Comparison of ENCODE assay signal across 8 cellular contexts in the genomic region with DNA sequence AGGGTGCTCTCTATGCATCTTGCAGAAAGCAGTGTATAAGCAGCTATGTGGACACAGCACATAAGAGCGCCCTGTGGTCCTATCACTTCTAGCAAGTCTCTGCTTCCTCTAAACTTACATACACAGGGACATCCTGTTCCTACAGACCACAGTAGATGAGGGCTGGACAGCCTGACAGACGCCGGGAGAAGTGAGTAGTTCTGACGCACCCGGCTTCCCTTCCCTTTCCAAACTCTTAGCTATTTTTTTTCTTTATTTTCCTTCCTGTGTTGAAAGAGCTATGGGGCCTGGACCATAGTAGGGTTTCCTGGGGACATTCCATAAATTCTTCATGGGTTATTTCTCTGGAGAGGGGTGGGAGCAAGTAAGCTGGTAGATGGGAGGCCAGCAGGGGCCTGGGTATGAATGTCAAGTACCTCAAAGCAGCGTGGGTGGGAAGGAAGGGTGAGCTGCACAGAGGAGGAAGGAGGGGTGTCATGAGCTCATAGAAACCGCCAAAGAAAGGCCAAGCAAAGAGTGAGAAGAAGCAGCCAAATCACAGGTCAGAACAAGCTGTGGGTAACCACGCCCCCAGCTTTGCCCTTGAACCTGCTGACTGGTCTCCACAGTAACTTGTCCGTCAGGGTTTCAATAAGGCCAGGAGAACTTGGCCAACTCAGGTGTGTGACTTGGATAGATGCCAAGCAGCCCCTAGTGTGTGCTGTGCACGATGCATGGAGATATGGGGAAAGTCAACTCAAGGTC. TPM values are rescaled to one million over a fixed set of nuclear protein-coding genes. Genes with fewer than 3 reads are reported as not detected.
DNase-seq lines count a peak whose midpoint lies in the region; ATAC-seq and TF ChIP-seq lines count a peak whose summit lies in the region.

No MANE protein-coding gene starts in this region.

- peak overlapping the region in 3 of 5 experiments; percentile 48 to 73 (median 56) for H3K27ac Mint-ChIP-seq in brain

- H3K27ac ChIP-seq in A673 (ENCODE audit: low read depth, low read length, poor library complexity, severe bottlenecking) (no peak overlapping the region), right lobe of liver (peak overlapping the region; percentile 8 to 23 (median 20))

- TF ChIP-seq POLR2A in right lobe of liver (IDR thresholded peaks at IDR 0.05): no peak

- peak; percentile 54 for DNase-seq in A673 (ENCODE audit: low spot score)
- peak; percentile 92 for DNase-seq in M059J (ENCODE audit: low read depth)
- peak; percentile 39 to 75 (median 73) for DNase-seq in right lobe of liver
- no peak for DNase-seq in NCI-H187 treated with DMSO at 0.1 percent for 48 hours (lab: John Stamatoyannopoulos, UW)

- TF ChIP-seq CTCF in A673 (conservative IDR thresholded peaks at IDR 0.05; ENCODE audit: low read depth, low read length) (no peak), brain (conservative IDR thresholded peaks at IDR 0.05) (no peak), right lobe of liver (IDR thresholded peaks at IDR 0.05) (no peak)

- H3K9me3 ChIP-seq in A673 (ENCODE audit: low read depth, low read length, poor library complexity, severe bottlenecking): no peaks in the 10 kb centered on the region
- H3K9me3 ChIP-seq in right lobe of liver: no peaks in the 10 kb centered on the region

- CTCF ChIA-PET in A673 (lab: Charles Lee): interaction anchor here (0.8 kb wide), 1 partner anchor 31 kb away, joined by 3 read pairs; no protein-coding TSS in a partner anchor

- no TSS peak for BruUV-seq in A673 (replicated peaks; lab: Mats Ljungman, UMichigan)

- peaks cover 3% of the 10 kb centered on the region for H3K27me3 Mint-ChIP-seq in brain

- intact Hi-C loops in A673 (cut with micrococcal nuclease; ENCODE audit: unreplicated experiment) (no loop called here), right lobe of liver (cut with DNase I) (no loop called here)

- H3K9me3 Mint-ChIP-seq in brain: no peaks in the 10 kb centered on the region

- peaks cover 37% of the 10 kb centered on the region for H3K4me1 Mint-ChIP-seq in brain

- H3K4me1 ChIP-seq in A673 (ENCODE audit: insufficient read depth, low read length, poor library complexity, severe bottlenecking): peaks cover 10% of the 10 kb centered on the region
- H3K4me1 ChIP-seq in right lobe of liver: peaks cover 0 to 31% (median 12%) of the 10 kb centered on the region in 4 donors

- 50% methylated on average over 6 of the region's 10 CpGs for WGBS in right lobe of liver (ENCODE audit: insufficient coverage, low coverage, low lambda C conversion rate, missing lambda C conversion rate)

- POLR2A ChIA-PET in A673 (lab: Charles Lee; ENCODE audit: low non-redundant PET): no interaction called here

- ATAC-seq in right lobe of liver (peak; percentile 54 to 84 (median 76)), HG03342 (IDR thresholded peaks at IDR 0.05; ENCODE audit: unreplicated experiment) (no peak), HG03378 (IDR thresholded peaks at IDR 0.05; ENCODE audit: unreplicated experiment) (no peak), HG03196 (IDR thresholded peaks at IDR 0.05; ENCODE audit: unreplicated experiment) (no peak)

- H3K36me3 Mint-ChIP-seq in brain: peaks cover 53% of the 10 kb centered on the region

- H3K27me3 ChIP-seq in A673 (replicated peaks; ENCODE audit: insufficient read depth, low read depth, low read length, poor library complexity): no peaks in the 10 kb centered on the region
- H3K27me3 ChIP-seq in right lobe of liver: no peaks in the 10 kb centered on the region

- H3K36me3 ChIP-seq in A673 (ENCODE audit: insufficient read depth, low read length, poor library complexity, severe bottlenecking) (no peaks in the 10 kb centered on the region), right lobe of liver (no peaks in the 10 kb centered on the region)

- H3K4me3 Mint-ChIP-seq in brain: no peak overlapping the region

- no peak overlapping the region for H3K4me3 ChIP-seq in A673 (ENCODE audit: low read depth, low read length, poor library complexity, severe bottlenecking)
- no peak overlapping the region for H3K4me3 ChIP-seq in right lobe of liver

RNA-seq across cellular contexts. Expression of a gene that starts 36.6 kb away (rescaled TPM):
- total RNA-seq in A673 (2021) (0.06 TPM in 1 of 2 replicates, not detected in the other), right lobe of liver (10 to 100 TPM in 2 of 6 experiments, 1 to 10 TPM in 4; 5.6 to 20.8 (median 9.3) TPM)
- total RNA-seq in M059J (2014; rRNA removed; shearing (Covaris generic)): 2.0 and 2.8 TPM in 2 replicates
- polyA plus RNA-seq in brain (ENCODE audit: insufficient read depth, low read depth, low replicate concordance): 5.7 TPM

Comparison
In these comparisons a context has a peak if more than half of its experiments do, and no peak if none do; other contexts are left out.
1. ATAC-seq: peak in right lobe of liver (4 of 4); none in HG03342 (single experiment), HG03378 (single experiment) and HG03196 (single experiment).